Comparison of ENCODE assay signal across 18 cellular contexts in the genomic region with DNA sequence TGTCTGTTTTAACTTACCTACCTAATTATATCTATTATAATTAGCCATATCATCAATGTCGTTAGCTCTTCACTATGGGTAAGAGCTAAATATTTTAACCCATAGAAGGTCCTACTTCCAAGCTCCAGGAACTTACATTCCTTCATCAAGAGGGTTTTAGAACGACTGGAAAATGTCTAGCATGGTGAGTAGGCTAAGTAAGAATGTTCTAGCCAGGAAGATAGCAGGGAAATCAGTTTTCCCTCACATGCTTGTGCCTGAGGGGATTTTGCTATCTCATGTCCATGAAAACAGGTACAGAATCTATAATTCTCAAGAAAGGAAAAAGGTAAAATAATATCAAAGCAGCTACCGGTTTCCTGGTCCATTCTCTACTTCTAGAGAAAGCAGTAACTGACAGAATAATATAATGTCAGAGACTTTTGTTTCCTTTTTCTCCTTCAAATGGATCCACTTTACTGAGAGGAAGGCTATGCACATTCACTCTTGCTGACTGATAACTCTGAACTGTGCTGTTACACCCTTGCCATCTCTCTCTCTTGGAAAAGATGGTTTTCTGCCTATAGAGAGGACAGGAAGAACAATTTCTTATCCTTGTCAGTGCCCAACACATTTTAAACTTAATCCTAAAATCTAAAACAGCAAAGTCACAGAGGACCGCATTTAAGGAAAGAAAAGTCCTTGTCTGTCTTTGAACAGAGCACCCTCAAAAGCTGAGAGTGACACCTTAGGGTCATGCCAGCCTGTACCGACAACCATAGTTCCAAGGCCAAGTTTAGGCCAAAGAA.
DNase-seq lines count a peak whose midpoint lies in the region; ATAC-seq and TF ChIP-seq lines count a peak whose summit lies in the region.
"Had no signal": no experiment of that assay in that cellular context is flagged by ENCODE, and none has a peak within 500 bp of the region (broad histone marks: within the 10 kb centered on the region; RNA-seq: fewer than 3 reads in every experiment).

No MANE protein-coding gene starts in this region.

- DNase-seq in MCF 10A (ENCODE audit: unreplicated experiment) (no peak), breast epithelium (ENCODE audit: low spot score in 2 of 2) (no peak), brain microvascular endothelial cell (peak; percentile 25), mesendoderm (peak; percentile 39), uterus (no peak), LoVo (ENCODE audit: low spot score) (no peak)
- DNase-seq: activated CD4-positive, CD25-positive, alpha-beta regulatory T cell; activated effector memory CD4-positive, alpha-beta T cell treated with Interleukin-2 at 50 U/mL for 16 hours; aorta; DND-41; NCI-H1694 treated with DMSO at 0.1 percent for 48 hours; Right ventricle myocardium superior had no signal

- no peaks in the 10 kb centered on the region for H3K36me3 ChIP-seq in breast epithelium
- peaks cover 5% of the 10 kb centered on the region for H3K36me3 ChIP-seq in brain microvascular endothelial cell (replicated peaks)
- H3K36me3 ChIP-seq in mesendoderm (ENCODE audit: control insufficient read depth, insufficient read depth, low read length): no peaks in the 10 kb centered on the region
- no peaks in the 10 kb centered on the region for H3K36me3 ChIP-seq in uterus
- H3K36me3 ChIP-seq: right atrium auricular region had no signal

- H2BK15ac ChIP-seq in mesendoderm (replicated peaks; ENCODE audit: low read depth): no peak overlapping the region

- WGBS in mesendoderm (ENCODE audit: extremely low coverage, insufficient coverage, low lambda C conversion rate): no CpG with 5 or more reads among the region's 5 CpGs

- H3K9me3 ChIP-seq in breast epithelium (no peaks in the 10 kb centered on the region), uterus (no peaks in the 10 kb centered on the region)
- H3K9me3 ChIP-seq: right atrium auricular region had no signal

- H4K8ac ChIP-seq in mesendoderm (ENCODE audit: low read depth, low read length): no peak overlapping the region

- no peak overlapping the region for H2BK120ac ChIP-seq in mesendoderm (ENCODE audit: low read depth, low read length)

- no peak overlapping the region for H4K5ac ChIP-seq in mesendoderm (ENCODE audit: low read length)

- no peak overlapping the region for H3K56ac ChIP-seq in mesendoderm (ENCODE audit: low read length)

- no peak overlapping the region for H3K4me3 Mint-ChIP-seq in MCF 10A (ENCODE audit: unreplicated experiment)
- H3K4me3 Mint-ChIP-seq: dendritic cell treated with granulocyte-macrophage colony-stimulating factor and Interleukin-4, amounts not matched to agents 40 ng/mL and 50 ng/mL, for 4 days; stimulated activated naive CD8-positive, alpha-beta T cell treated with anti-CD3 and anti-CD28 coated beads, Interleukin-15, Interleukin-2, amounts not matched to agents 100 ng/mL and 50 ng/mL, for 24 hours; T-helper 1 cell treated with Interleukin-12 subunit alpha and Interleukin-12 subunit beta and Interleukin-4 antibody, amounts not matched to agents 30 μg/mL and 1 μg/mL, for 36 hours had no signal

- POLR2A ChIA-PET in MCF 10A (lab: Yijun Ruan, JAX): interaction anchor here (0.6 to 4.4 kb wide), 7 partner anchors 11 to 126 kb away, joined by 3 to 32 read pairs (median 3); no protein-coding TSS in a partner anchor

- H3K27me3 Mint-ChIP-seq in MCF 10A (ENCODE audit: insufficient read depth, unreplicated experiment): no peaks in the 10 kb centered on the region
- H3K27me3 Mint-ChIP-seq: dendritic cell treated with granulocyte-macrophage colony-stimulating factor and Interleukin-4, amounts not matched to agents 40 ng/mL and 50 ng/mL, for 4 days; stimulated activated naive CD8-positive, alpha-beta T cell treated with anti-CD3 and anti-CD28 coated beads, Interleukin-15, Interleukin-2, amounts not matched to agents 100 ng/mL and 50 ng/mL, for 24 hours had no signal

- no peak for TF ChIP-seq CTCF in MCF 10A (IDR thresholded peaks at IDR 0.05; ENCODE audit: unreplicated experiment)
- no peak for TF ChIP-seq CTCF in breast epithelium (IDR thresholded peaks at IDR 0.05)
- TF ChIP-seq CTCF in brain microvascular endothelial cell (IDR thresholded peaks at IDR 0.05; ENCODE audit: low read depth, low read length, missing control alignments): no peak
- TF ChIP-seq CTCF in uterus (IDR thresholded peaks at IDR 0.05): no peak

- H3K27ac Mint-ChIP-seq in MCF 10A (ENCODE audit: low read depth, unreplicated experiment): peak overlapping the region; percentile 42
- H3K27ac Mint-ChIP-seq: dendritic cell treated with granulocyte-macrophage colony-stimulating factor and Interleukin-4, amounts not matched to agents 40 ng/mL and 50 ng/mL, for 4 days; stimulated activated naive CD8-positive, alpha-beta T cell treated with anti-CD3 and anti-CD28 coated beads, Interleukin-15, Interleukin-2, amounts not matched to agents 100 ng/mL and 50 ng/mL, for 24 hours; T-helper 1 cell treated with Interleukin-12 subunit alpha and Interleukin-12 subunit beta and Interleukin-4 antibody, amounts not matched to agents 30 μg/mL and 1 μg/mL, for 36 hours had no signal

- H3K79me2 ChIP-seq in mesendoderm (ENCODE audit: control insufficient read depth, insufficient read depth, low read length): no peaks in the 10 kb centered on the region

- H3K4me1 ChIP-seq in breast epithelium (peaks cover 4 to 21% of the 10 kb centered on the region in 2 donors), mesendoderm (ENCODE audit: control insufficient read depth, low read depth, low read length) (peaks cover 10% of the 10 kb centered on the region), uterus (peaks cover 0 to 8% of the 10 kb centered on the region in 2 donors)

- no peak overlapping the region for H3K4ac ChIP-seq in mesendoderm (ENCODE audit: low read depth, low read length)

- TF ChIP-seq POLR2A in breast epithelium (IDR thresholded peaks at IDR 0.05): no peak
- no peak for TF ChIP-seq POLR2A in uterus (IDR thresholded peaks at IDR 0.05)

- H3K36me3 Mint-ChIP-seq in MCF 10A (ENCODE audit: insufficient read depth, unreplicated experiment): peaks cover 10% of the 10 kb centered on the region

- in situ Hi-C loops in brain microvascular endothelial cell (cut with HindIII; ENCODE audit: low pct_ligation_motif_present, low sequenced_read_pairs): no loop called here

- no peak overlapping the region for H2AK5ac ChIP-seq in mesendoderm (ENCODE audit: low read length)

- H3K9me3 Mint-ChIP-seq in MCF 10A (ENCODE audit: unreplicated experiment): peaks cover 9% of the 10 kb centered on the region

- no peak overlapping the region for H3K4me2 ChIP-seq in mesendoderm (ENCODE audit: low read length)

- no TSS peak for BruUV-seq in MCF 10A (replicated peaks; lab: Mats Ljungman, UMichigan)

- no peak overlapping the region for H3K4me3 ChIP-seq in breast epithelium
- H3K4me3 ChIP-seq in brain microvascular endothelial cell (ENCODE audit: low read depth, low read length): no peak overlapping the region
- H3K4me3 ChIP-seq in mesendoderm (ENCODE audit: low read length): no peak overlapping the region
- H3K4me3 ChIP-seq in uterus: no peak overlapping the region
- H3K4me3 ChIP-seq: right atrium auricular region had no signal

- H3K9ac ChIP-seq in mesendoderm (ENCODE audit: low read length): no peak overlapping the region

- no peak overlapping the region for H3K23ac ChIP-seq in mesendoderm (ENCODE audit: low read length)

- intact Hi-C loops in MCF 10A (cut with micrococcal nuclease) (no loop called here), breast epithelium (cut with DNase I; ENCODE audit: low total_unique reads) (no loop called here), uterus (cut with DNase I; ENCODE audit: low total_unique reads) (no loop called here)

- CTCF ChIA-PET in MCF 10A (lab: Yijun Ruan, JAX): interaction anchor here (1.3 to 1.9 kb wide), 4 partner anchors 11 to 67 kb away, joined by 3 to 10 read pairs (median 6); a partner anchor contains a TSS

- peak overlapping the region in 1 of 2 donors; percentile 17 for H3K27ac ChIP-seq in breast epithelium
- peak overlapping the region; percentile 44 for H3K27ac ChIP-seq in brain microvascular endothelial cell
- H3K27ac ChIP-seq in mesendoderm (ENCODE audit: low read depth, low read length): no peak overlapping the region
- H3K27ac ChIP-seq in uterus: peak overlapping the region; percentile 15 to 52
- H3K27ac ChIP-seq: right atrium auricular region had no signal

- H3K79me1 ChIP-seq in mesendoderm (ENCODE audit: low read length): no peaks in the 10 kb centered on the region

- peak overlapping the region; percentile 28 for H3K18ac ChIP-seq in mesendoderm (ENCODE audit: low read length)

- peaks cover 35% of the 10 kb centered on the region for H3K4me1 Mint-ChIP-seq in MCF 10A (ENCODE audit: insufficient read depth, unreplicated experiment)

- ATAC-seq in HG03175 (IDR thresholded peaks at IDR 0.05; ENCODE audit: unreplicated experiment): no peak
- ATAC-seq in GM19328 (IDR thresholded peaks at IDR 0.05; ENCODE audit: unreplicated experiment): no peak

- H2BK5ac ChIP-seq in mesendoderm (ENCODE audit: low read length): no peak overlapping the region

- H3K27me3 ChIP-seq in breast epithelium (no peaks in the 10 kb centered on the region), brain microvascular endothelial cell (replicated peaks) (no peaks in the 10 kb centered on the region), mesendoderm (ENCODE audit: insufficient read depth, low read length, poor library complexity) (no peaks in the 10 kb centered on the region), uterus (no peaks in the 10 kb centered on the region)
- H3K27me3 ChIP-seq: right atrium auricular region had no signal

Comparison
In these comparisons a context has a peak if more than half of its experiments do, and no peak if none do; other contexts are left out.
1. DNase-seq: peak in brain microvascular endothelial cell (single experiment) and mesendoderm (single experiment); none in MCF 10A (single experiment), breast epithelium (0 of 2), uterus (0 of 2) and LoVo (single experiment).